23 cellular contexts compared by ENCODE assay signal in genomic region chr10:45585131-45585530, GRCh38.
DNase-seq lines count a peak whose midpoint lies in the region; ATAC-seq, FAIRE-seq and TF ChIP-seq lines count a peak whose summit lies in the region.
"Had no signal": no experiment of that assay in that cellular context is flagged by ENCODE, and none has a peak within 500 bp of the region (broad histone marks: within the 10 kb centered on the region; RNA-seq: fewer than 3 reads in every experiment).

No MANE protein-coding gene starts in this region.

- no peaks in the 10 kb centered on the region for H3K36me3 Mint-ChIP-seq in Caco-2 (ENCODE audit: insufficient read depth, unreplicated experiment)

- H3K36me3 ChIP-seq in prostate gland = no peaks in the 10 kb centered on the region
- H3K36me3 ChIP-seq in Caco-2 (ENCODE audit: control insufficient read depth, insufficient read depth, low read length) = no peaks in the 10 kb centered on the region

- no peak overlapping the region for H3K27ac Mint-ChIP-seq in Caco-2 (ENCODE audit: unreplicated experiment)
- H3K27ac Mint-ChIP-seq: CD14-positive monocyte, GM23338 had no signal

- WGBS in prostate gland = 93% methylated on average over 2 of the region's 2 CpGs

- ATAC-seq in HG03520 (IDR thresholded peaks at IDR 0.05; ENCODE audit: unreplicated experiment) = no peak
- ATAC-seq: GM12878, GM23338, K562 had no signal

- intact Hi-C loops in prostate gland (cut with DNase I) (no loop called here), Caco-2 (cut with micrococcal nuclease; ENCODE audit: unreplicated experiment) (no loop called here)

- DNase-seq in GM12892 (ENCODE audit: insufficient read length) (no peak), globus pallidus (ENCODE audit: low spot score) (peak; percentile 50), pons (ENCODE audit: low spot score) (peak; percentile 64), prostate gland (ENCODE audit: low spot score) (no peak), Caco-2 (no peak)
- DNase-seq: ACHN; CD4-positive, alpha-beta memory T cell; DMS 273 treated with DMSO at 0.1 percent for 48 hours; DMS53; DND-41; EL; HCEC 1CT; IMR-90 had no signal

- H3K27me3 ChIP-seq in prostate gland (replicated peaks; ENCODE audit: insufficient read depth) = no peaks in the 10 kb centered on the region
- no peaks in the 10 kb centered on the region for H3K27me3 ChIP-seq in Caco-2 (replicated peaks; ENCODE audit: control insufficient read depth, insufficient read depth, low read length)
- H3K27me3 ChIP-seq: BLaER1 had no signal

- H3K9me3 Mint-ChIP-seq in Caco-2 (ENCODE audit: unreplicated experiment) = no peaks in the 10 kb centered on the region
- H3K9me3 Mint-ChIP-seq: GM23338 had no signal

- H3K4me3 Mint-ChIP-seq in Caco-2 (ENCODE audit: unreplicated experiment) = no peak overlapping the region
- H3K4me3 Mint-ChIP-seq: CD14-positive monocyte; CD4-positive, alpha-beta memory T cell; GM23338 had no signal

- no TSS peak for BruUV-seq in Caco-2 (replicated peaks; lab: Mats Ljungman, UMichigan)

- POLR2A ChIA-PET in Caco-2 (lab: Charles Lee) = interaction anchor here (0.6 kb wide), 1 partner anchor 87 kb away, joined by 3 read pairs; no protein-coding TSS in a partner anchor

- CTCF ChIA-PET in Caco-2 (lab: Charles Lee) = no interaction called here

- TF ChIP-seq CTCF in prostate gland (IDR thresholded peaks at IDR 0.05) (no peak), Caco-2 (IDR thresholded peaks at IDR 0.05; ENCODE audit: insufficient read depth in 1 of 2, low read depth in 1 of 2, low read length in 1 of 2, severe bottlenecking in 1 of 2, unreplicated experiment in 1 of 2) (no peak)

- TF ChIP-seq POLR2A in GM12892 (IDR thresholded peaks at IDR 0.05; ENCODE audit: low read depth, low read length) (no peak), prostate gland (IDR thresholded peaks at IDR 0.05) (no peak)

- H3K9me3 ChIP-seq in prostate gland (no peaks in the 10 kb centered on the region), Caco-2 (no peaks in the 10 kb centered on the region; the same call in 1 of the 2 replicates)

- H3K4me1 ChIP-seq in prostate gland (replicated peaks) = no peaks in the 10 kb centered on the region
- H3K4me1 ChIP-seq in Caco-2 = no peaks in the 10 kb centered on the region

- FAIRE-seq in GM12892 (lab: Jason Lieb, UNC) = peak; percentile 27
- FAIRE-seq: A204.1, GM12878, GM19239, H54, HTR-8/SVneo, K562 had no signal

- H3K4me1 Mint-ChIP-seq in Caco-2 (ENCODE audit: low read depth, unreplicated experiment) = no peaks in the 10 kb centered on the region

- H3K27me3 Mint-ChIP-seq in Caco-2 (ENCODE audit: insufficient read depth, unreplicated experiment) = peaks cover 3% of the 10 kb centered on the region
- H3K27me3 Mint-ChIP-seq: CD4-positive, alpha-beta memory T cell had no signal

- no peak overlapping the region for H3K27ac ChIP-seq in prostate gland
- H3K27ac ChIP-seq: BLaER1 had no signal

- H3K4me3 ChIP-seq in prostate gland (no peak overlapping the region), Caco-2 (ENCODE audit: low read depth, low read length) (no peak overlapping the region)
- H3K4me3 ChIP-seq: BLaER1, GM12878, GM23338, K562 had no signal

Comparison
In these comparisons a context has a peak if more than half of its experiments do, and no peak if none do; other contexts are left out.
1. DNase-seq: peak in globus pallidus (single experiment) and pons (single experiment); none in GM12892 (single experiment), prostate gland (single experiment) and Caco-2 (0 of 2).